1 cellular context compared by ENCODE assay signal in genomic region chr11:62599069-62599696, GRCh38.
TF ChIP-seq lines count a peak whose summit lies in the region.

No MANE protein-coding gene starts in this region.

TF ChIP-seq in GM12878, 131 proteins besides CTCF, POLR2A, EP300 and RAD21 (continued from another document and continues in another):
- TF ChIP-seq IRF5 (IDR thresholded peaks at IDR 0.05; ENCODE audit: borderline replicate concordance) (no peak), KLF5 (IDR thresholded peaks at IDR 0.05; ENCODE audit: partially characterized antibody) (peak; percentile 15), DPF2 (IDR thresholded peaks at IDR 0.05) (no peak), MXI1 (IDR thresholded peaks at IDR 0.05; ENCODE audit: low read depth, low read length) (no peak), NKRF (conservative IDR thresholded peaks at IDR 0.05) (no peak), SKIL (IDR thresholded peaks at IDR 0.05; ENCODE audit: low read depth, poor library complexity, severe bottlenecking) (peak; percentile 23), ZNF24 (IDR thresholded peaks at IDR 0.05) (no peak), CHD2 (IDR thresholded peaks at IDR 0.05; ENCODE audit: borderline replicate concordance, low read depth, low read length) (peak; percentile 63; the same call in 1 of the 2 replicates), GATAD2B (conservative IDR thresholded peaks at IDR 0.05; ENCODE audit: low read depth) (no peak), USF1 (IDR thresholded peaks at IDR 0.05; ENCODE audit: borderline replicate concordance, extremely low read length, insufficient read depth, low read depth, low read length) (no peak), NR2C1 (IDR thresholded peaks at IDR 0.05) (peak; percentile 84), TCF12 (IDR thresholded peaks at IDR 0.05; ENCODE audit: low read depth, low read length) (0 out of 2 replicates have a peak, but pooled peaks have one; percentile 38), YBX1 (IDR thresholded peaks at IDR 0.05) (peak; percentile 54; the same call in 1 of the 2 replicates), CHD1 (IDR thresholded peaks at IDR 0.05; ENCODE audit: low read depth, low read length) (no peak), BMI1 (IDR thresholded peaks at IDR 0.05; ENCODE audit: borderline replicate concordance) (no peak), ETV6 (conservative IDR thresholded peaks at IDR 0.05 in 1 of 2, IDR thresholded peaks at IDR 0.05 in 1 of 2; ENCODE audit: borderline replicate concordance in 1 of 2, low read depth in 1 of 2) (no peak), MEF2A (IDR thresholded peaks at IDR 0.05; ENCODE audit: insufficient read depth, low read depth, low read length) (no peak), ZZZ3 (IDR thresholded peaks at IDR 0.05; ENCODE audit: control insufficient read depth, insufficient read length, low read depth) (no peak), ELK1 (IDR thresholded peaks at IDR 0.05; ENCODE audit: low read depth, low read length) (no peak; the same call in 1 of the 2 replicates), ZNF687 (IDR thresholded peaks at IDR 0.05) (0 out of 2 replicates have a peak, but pooled peaks have one; percentile 62), HDGF (IDR thresholded peaks at IDR 0.05) (peak; percentile 97), NFIC (IDR thresholded peaks at IDR 0.05; ENCODE audit: low read depth, low read length) (no peak), BACH1 (IDR thresholded peaks at IDR 0.05; ENCODE audit: borderline replicate concordance) (no peak), REST (IDR thresholded peaks at IDR 0.05; ENCODE audit: low read depth, low read length) (no peak), ZNF207 (IDR thresholded peaks at IDR 0.05; ENCODE audit: borderline replicate concordance) (no peak), E4F1 (IDR thresholded peaks at IDR 0.05; ENCODE audit: borderline replicate concordance, partially characterized antibody) (peak; percentile 34), RELA (IDR thresholded peaks at IDR 0.05; ENCODE audit: borderline replicate concordance, partially characterized antibody) (no peak), FOXM1 (IDR thresholded peaks at IDR 0.05; ENCODE audit: low read depth, low read length) (no peak), SMAD5 (IDR thresholded peaks at IDR 0.05; ENCODE audit: low read depth) (no peak), RAD51 (IDR thresholded peaks at IDR 0.05) (no peak; the same call in 1 of the 2 replicates), EZH2 (IDR thresholded peaks at IDR 0.05; ENCODE audit: borderline replicate concordance, control insufficient read depth, low read depth, low read length) (no peak), ZBTB11 (CRISPR knock-in tag; IDR thresholded peaks at IDR 0.05) (no peak), CBX3 (IDR thresholded peaks at IDR 0.05; ENCODE audit: borderline replicate concordance, low read depth) (no peak), ZNF622 (IDR thresholded peaks at IDR 0.05) (no peak), HCFC1 (IDR thresholded peaks at IDR 0.05; ENCODE audit: low read length) (0 out of 2 replicates have a peak, but pooled peaks have one; percentile 17), BRCA1 (IDR thresholded peaks at IDR 0.05; ENCODE audit: low read depth, low read length) (no peak)
